9 cellular contexts compared by ENCODE assay signal in the genomic region with DNA sequence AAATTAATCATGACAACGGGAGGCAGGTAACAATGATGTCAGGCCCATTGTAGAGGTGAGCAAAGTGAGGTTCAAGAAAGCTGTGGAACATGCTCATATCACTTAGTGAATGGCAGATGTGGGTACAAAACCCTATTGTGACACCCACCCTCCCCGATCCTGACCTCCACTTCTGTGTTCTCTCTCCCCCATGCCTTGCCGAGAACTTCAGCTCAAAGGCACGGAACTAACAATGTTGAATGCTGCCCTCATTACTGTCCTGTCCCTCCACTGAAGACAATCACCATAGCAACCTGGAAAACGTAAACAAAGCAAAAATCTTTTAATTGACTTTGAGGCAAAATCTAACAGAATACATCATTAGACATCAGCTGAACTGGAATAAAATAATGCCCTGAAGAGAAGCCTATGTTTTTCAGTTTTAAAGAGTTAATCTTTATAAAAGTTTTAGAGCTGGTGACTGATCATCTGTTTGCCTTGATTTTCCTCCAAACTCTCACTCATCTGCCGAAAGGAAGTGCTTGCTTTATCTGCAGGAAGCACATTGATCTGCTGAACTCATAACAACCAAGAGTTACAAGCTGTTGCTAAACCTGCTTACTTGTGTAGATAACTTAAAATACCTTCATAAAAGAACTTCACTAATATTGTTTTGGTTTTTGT.
A peak's percentile ranks its signal among the peaks of the same experiment; 100 is the strongest.
DNase-seq lines count a peak whose midpoint lies in the region; ATAC-seq and TF ChIP-seq lines count a peak whose summit lies in the region.
"Had no signal": no experiment of that assay in that cellular context is flagged by ENCODE, and none has a peak within 500 bp of the region (broad histone marks: within the 10 kb centered on the region; RNA-seq: fewer than 3 reads in every experiment).

No MANE protein-coding gene starts in this region.

- DNase-seq in CMK (ENCODE audit: low read depth) (peak; percentile 61), RPMI7951 (ENCODE audit: low read depth) (peak; percentile 74), endodermal cell (peak; percentile 32), nephron progenitor cell (no peak), NCI-H524 treated with DMSO at 0.1 percent for 48 hours (lab: John Stamatoyannopoulos, UW) (no peak), AG08396 (ENCODE audit: low spot score) (no peak)
- DNase-seq: pancreas had no signal

- H3K27ac ChIP-seq in endodermal cell (ENCODE audit: low read depth, low read length) = peak overlapping the region; percentile 83

- ATAC-seq in HG02970 (IDR thresholded peaks at IDR 0.05; ENCODE audit: low FRiP score, unreplicated experiment) (no peak), GM18868 (IDR thresholded peaks at IDR 0.05; ENCODE audit: unreplicated experiment) (no peak)

- H3K27me3 Mint-ChIP-seq in endodermal cell (ENCODE audit: insufficient read depth) (no peaks in the 10 kb centered on the region), nephron progenitor cell (ENCODE audit: low read depth, poor library complexity) (peaks cover 3% of the 10 kb centered on the region)

- 40 to 88% methylated on average over 1 to 6 of the region's 6 CpGs for WGBS in endodermal cell (ENCODE audit: insufficient coverage in 1 of 2, insufficient read length in 1 of 2), 2 experiments

- peak overlapping the region; percentile 6 for H3K9ac ChIP-seq in endodermal cell (ENCODE audit: extremely low read depth, low read length, poor library complexity, severe bottlenecking)

- H3K36me3 Mint-ChIP-seq in endodermal cell (ENCODE audit: low read depth) (no peaks in the 10 kb centered on the region), nephron progenitor cell (ENCODE audit: low read depth) (peaks cover 5% of the 10 kb centered on the region)

- H3K4me3 Mint-ChIP-seq in endodermal cell (no peak overlapping the region), nephron progenitor cell (no peak overlapping the region)

- no peaks in the 10 kb centered on the region for H3K36me3 ChIP-seq in endodermal cell (ENCODE audit: control insufficient read depth, insufficient read depth, low read length)
- H3K36me3 ChIP-seq: pancreas had no signal

- no peaks in the 10 kb centered on the region for H3K27me3 ChIP-seq in endodermal cell (ENCODE audit: control insufficient read depth, insufficient read depth, low read length, poor library complexity, severe bottlenecking)
- H3K27me3 ChIP-seq: pancreas had no signal

- H3K27ac Mint-ChIP-seq in endodermal cell (no peak overlapping the region), nephron progenitor cell (peak overlapping the region; percentile 94)

- H3K4me3 ChIP-seq in endodermal cell (ENCODE audit: low read length) = no peak overlapping the region
- H3K4me3 ChIP-seq: pancreas had no signal

- peaks cover 3% of the 10 kb centered on the region for H3K9me3 Mint-ChIP-seq in endodermal cell
- H3K9me3 Mint-ChIP-seq in nephron progenitor cell = peaks cover 11% of the 10 kb centered on the region

- no peaks in the 10 kb centered on the region for H3K4me1 ChIP-seq in endodermal cell (ENCODE audit: control insufficient read depth, insufficient read depth, low read length)

- peaks cover 11% of the 10 kb centered on the region for H3K9me3 ChIP-seq in endodermal cell (ENCODE audit: control insufficient read depth, low read length)
- H3K9me3 ChIP-seq: pancreas had no signal

- H3K4me1 Mint-ChIP-seq in endodermal cell (peaks cover 5% of the 10 kb centered on the region), nephron progenitor cell (peaks cover 26% of the 10 kb centered on the region)

- TF ChIP-seq CTCF in endodermal cell (conservative IDR thresholded peaks at IDR 0.05) (no peak), nephron progenitor cell (IDR thresholded peaks at IDR 0.05) (no peak)

Comparison
In these comparisons a context has a peak if more than half of its experiments do, and no peak if none do; other contexts are left out.
1. DNase-seq: peak in CMK (single experiment), RPMI7951 (single experiment) and endodermal cell (single experiment); none in nephron progenitor cell (single experiment), NCI-H524 treated with DMSO at 0.1 percent for 48 hours (single experiment) and AG08396 (single experiment).